Comparison of ENCODE assay signal across 8 cellular contexts in the genomic region with DNA sequence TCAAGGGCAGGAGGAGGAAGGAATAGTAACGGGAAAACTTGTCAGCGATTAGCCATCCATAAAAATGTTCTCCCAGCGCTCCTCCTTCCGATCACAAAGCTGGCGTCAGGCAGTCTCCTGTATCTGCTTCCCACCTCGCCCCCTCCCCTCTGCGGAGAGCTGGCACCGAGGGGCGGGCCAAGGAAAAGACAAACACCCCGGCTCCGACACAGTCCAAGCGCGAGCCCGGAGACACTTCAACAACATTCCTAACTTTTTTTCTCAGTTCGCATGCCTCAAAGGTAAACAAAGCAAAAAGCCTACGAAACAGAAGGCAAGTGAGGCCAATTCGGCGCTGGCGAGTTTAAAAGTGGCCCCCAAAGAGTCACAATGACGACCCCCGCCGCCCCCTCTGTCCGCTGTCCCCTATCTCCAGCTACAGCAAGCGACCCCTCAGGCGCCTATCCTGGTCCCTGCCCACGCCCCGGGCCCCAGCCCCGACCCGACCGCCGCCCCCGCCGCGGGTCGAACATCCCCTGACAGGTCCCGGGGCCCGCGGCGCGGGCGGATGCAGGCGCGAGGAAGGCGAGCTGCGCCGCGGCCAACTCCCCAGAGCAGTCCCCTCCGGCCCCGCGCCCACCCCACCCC. TPM values are rescaled to one million over a fixed set of nuclear protein-coding genes. Genes with fewer than 3 reads are reported as not detected.
DNase-seq lines count a peak whose midpoint lies in the region; ATAC-seq and TF ChIP-seq lines count a peak whose summit lies in the region.

No MANE protein-coding gene starts in this region.

- POLR2A ChIA-PET in HEK293 (lab: Yijun Ruan, JAX), result interaction anchor here (1.4 kb wide), 1 partner anchor 80 kb away, joined by 9 read pairs; a partner anchor contains a TSS

- H3K27ac Mint-ChIP-seq in chondrocyte (ENCODE audit: unreplicated experiment), result peak overlapping the region; percentile 94

- no peaks in the 10 kb centered on the region for H3K9me3 ChIP-seq in HEK293 (ENCODE audit: control insufficient read depth, insufficient read depth, low read depth, low read length)

- H3K36me3 ChIP-seq in HEK293 (ENCODE audit: control insufficient read depth in 2 of 2, insufficient read depth in 1 of 2, low read length in 2 of 2), result no peaks in the 10 kb centered on the region

- peak overlapping the region; percentile 71 for H3K4me3 ChIP-seq in HEK293 (ENCODE audit: low read depth, low read length)

- H3K27ac ChIP-seq in HEK293 (ENCODE audit: extremely low read depth, low read depth, low read length) (peak overlapping the region; percentile 85), substantia nigra (ENCODE audit: low read depth, low read length, poor library complexity, severe bottlenecking) (peak overlapping the region; percentile 49)

- peak overlapping the region; percentile 92 for H3K4me3 Mint-ChIP-seq in chondrocyte (ENCODE audit: unreplicated experiment)

- ATAC-seq in left lobe of liver (peak; percentile 55), GM21825 (IDR thresholded peaks at IDR 0.05; ENCODE audit: unreplicated experiment) (no peak), HG03520 (IDR thresholded peaks at IDR 0.05; ENCODE audit: unreplicated experiment) (no peak)

- no peak for TF ChIP-seq CTCF in HEK293 (tag by site-specific recombination; IDR thresholded peaks at IDR 0.05)
- TF ChIP-seq CTCF in chondrocyte (IDR thresholded peaks at IDR 0.05), result no peak

- H3K36me3 Mint-ChIP-seq in chondrocyte (ENCODE audit: low read depth), result no peaks in the 10 kb centered on the region

- H3K4me1 Mint-ChIP-seq in chondrocyte (ENCODE audit: low read depth), result peaks cover 32% of the 10 kb centered on the region

- CTCF ChIA-PET in HEK293 (lab: Yijun Ruan, JAX), result interaction anchor here (0.6 kb wide), 1 partner anchor 48 kb away, joined by 3 read pairs; no protein-coding TSS in a partner anchor

- DNase-seq in DMS 273 (lab: John Stamatoyannopoulos, UW; ENCODE audit: unreplicated experiment) (peak; percentile 78), NCI-H774 (lab: John Stamatoyannopoulos, UW) (peak; percentile 40), chondrocyte (ENCODE audit: low spot score) (no peak), left lobe of liver (ENCODE audit: low spot score) (no peak), substantia nigra (lab: John Stamatoyannopoulos, UW) (peak in 17 of 49 donors; percentile 2 to 33 (median 13))

- peaks cover 19% of the 10 kb centered on the region for H3K4me1 ChIP-seq in HEK293 (ENCODE audit: control insufficient read depth, insufficient read depth, low read length)

- no peaks in the 10 kb centered on the region for H3K9me3 Mint-ChIP-seq in chondrocyte (ENCODE audit: low read depth)

- H3K27me3 Mint-ChIP-seq in chondrocyte (ENCODE audit: low read depth), result no peaks in the 10 kb centered on the region

TF ChIP-seq in HEK293, 187 proteins besides CTCF, POLR2A, EP300 and RAD21 (continues in another document):
- TF ChIP-seq, protein P1, sequence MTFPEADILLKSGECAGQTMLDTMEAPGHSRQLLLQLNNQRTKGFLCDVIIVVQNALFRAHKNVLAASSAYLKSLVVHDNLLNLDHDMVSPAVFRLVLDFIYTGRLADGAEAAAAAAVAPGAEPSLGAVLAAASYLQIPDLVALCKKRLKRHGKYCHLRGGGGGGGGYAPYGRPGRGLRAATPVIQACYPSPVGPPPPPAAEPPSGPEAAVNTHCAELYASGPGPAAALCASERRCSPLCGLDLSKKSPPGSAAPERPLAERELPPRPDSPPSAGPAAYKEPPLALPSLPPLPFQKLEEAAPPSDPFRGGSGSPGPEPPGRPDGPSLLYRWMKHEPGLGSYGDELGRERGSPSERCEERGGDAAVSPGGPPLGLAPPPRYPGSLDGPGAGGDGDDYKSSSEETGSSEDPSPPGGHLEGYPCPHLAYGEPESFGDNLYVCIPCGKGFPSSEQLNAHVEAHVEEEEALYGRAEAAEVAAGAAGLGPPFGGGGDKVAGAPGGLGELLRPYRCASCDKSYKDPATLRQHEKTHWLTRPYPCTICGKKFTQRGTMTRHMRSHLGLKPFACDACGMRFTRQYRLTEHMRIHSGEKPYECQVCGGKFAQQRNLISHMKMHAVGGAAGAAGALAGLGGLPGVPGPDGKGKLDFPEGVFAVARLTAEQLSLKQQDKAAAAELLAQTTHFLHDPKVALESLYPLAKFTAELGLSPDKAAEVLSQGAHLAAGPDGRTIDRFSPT (tag by site-specific recombination; IDR thresholded peaks at IDR 0.05), result peak; percentile 87
- no peak for TF ChIP-seq ZNF677 (tag by site-specific recombination; IDR thresholded peaks at IDR 0.05)
- TF ChIP-seq ZFHX2 (tag by site-specific recombination; conservative IDR thresholded peaks at IDR 0.05), result peak; percentile 69
- TF ChIP-seq, protein P2, sequence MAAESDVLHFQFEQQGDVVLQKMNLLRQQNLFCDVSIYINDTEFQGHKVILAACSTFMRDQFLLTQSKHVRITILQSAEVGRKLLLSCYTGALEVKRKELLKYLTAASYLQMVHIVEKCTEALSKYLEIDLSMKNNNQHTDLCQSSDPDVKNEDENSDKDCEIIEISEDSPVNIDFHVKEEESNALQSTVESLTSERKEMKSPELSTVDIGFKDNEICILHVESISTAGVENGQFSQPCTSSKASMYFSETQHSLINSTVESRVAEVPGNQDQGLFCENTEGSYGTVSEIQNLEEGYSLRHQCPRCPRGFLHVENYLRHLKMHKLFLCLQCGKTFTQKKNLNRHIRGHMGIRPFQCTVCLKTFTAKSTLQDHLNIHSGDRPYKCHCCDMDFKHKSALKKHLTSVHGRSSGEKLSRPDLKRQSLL (tag by site-specific recombination; IDR thresholded peaks at IDR 0.05), result peak; percentile 73
- TF ChIP-seq ZNF549 (tag by site-specific recombination; IDR thresholded peaks at IDR 0.05), result no peak
- peak; percentile 64; the same call in 1 of the 2 replicates for TF ChIP-seq ZBTB20 (tag by site-specific recombination; IDR thresholded peaks at IDR 0.05)
- TF ChIP-seq ZEB2 (tag by site-specific recombination; IDR thresholded peaks at IDR 0.05), result peak; percentile 61; the same call in 1 of the 2 replicates
- no peak for TF ChIP-seq ZNF747 (tag by site-specific recombination; IDR thresholded peaks at IDR 0.05)
- peak; percentile 43 for TF ChIP-seq GLIS2 (tag by site-specific recombination; IDR thresholded peaks at IDR 0.05)
- TF ChIP-seq, protein P3, sequence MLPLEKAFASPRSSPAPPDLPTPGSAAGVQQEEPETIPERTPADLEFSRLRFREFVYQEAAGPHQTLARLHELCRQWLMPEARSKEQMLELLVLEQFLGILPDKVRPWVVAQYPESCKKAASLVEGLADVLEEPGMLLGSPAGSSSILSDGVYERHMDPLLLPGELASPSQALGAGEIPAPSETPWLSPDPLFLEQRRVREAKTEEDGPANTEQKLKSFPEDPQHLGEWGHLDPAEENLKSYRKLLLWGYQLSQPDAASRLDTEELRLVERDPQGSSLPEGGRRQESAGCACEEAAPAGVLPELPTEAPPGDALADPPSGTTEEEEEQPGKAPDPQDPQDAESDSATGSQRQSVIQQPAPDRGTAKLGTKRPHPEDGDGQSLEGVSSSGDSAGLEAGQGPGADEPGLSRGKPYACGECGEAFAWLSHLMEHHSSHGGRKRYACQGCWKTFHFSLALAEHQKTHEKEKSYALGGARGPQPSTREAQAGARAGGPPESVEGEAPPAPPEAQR (tag by site-specific recombination; IDR thresholded peaks at IDR 0.05), result no peak
- TF ChIP-seq ZNF654 (tag by site-specific recombination; IDR thresholded peaks at IDR 0.05; ENCODE audit: low read depth), result no peak
- peak; percentile 74 for TF ChIP-seq ZBTB17 (tag by site-specific recombination; IDR thresholded peaks at IDR 0.05)
- TF ChIP-seq ZNF174 (tag by site-specific recombination; IDR thresholded peaks at IDR 0.05), result no peak
- TF ChIP-seq MEIS1 (CRISPR knock-in tag; IDR thresholded peaks at IDR 0.05; ENCODE audit: borderline replicate concordance), result no peak
- TF ChIP-seq OSR2 (tag by site-specific recombination; IDR thresholded peaks at IDR 0.05), result 0 out of 2 replicates have a peak, but pooled peaks have one; percentile 33
- no peak for TF ChIP-seq ZNF10 (tag by site-specific recombination; IDR thresholded peaks at IDR 0.05)
- peak; percentile 34; the same call in 1 of the 2 replicates for TF ChIP-seq EGR2 (tag by site-specific recombination; IDR thresholded peaks at IDR 0.05; ENCODE audit: low read depth)
- TF ChIP-seq ZNF335 (tag by site-specific recombination; conservative IDR thresholded peaks at IDR 0.05), result peak; percentile 81
- TF ChIP-seq, protein P4, sequence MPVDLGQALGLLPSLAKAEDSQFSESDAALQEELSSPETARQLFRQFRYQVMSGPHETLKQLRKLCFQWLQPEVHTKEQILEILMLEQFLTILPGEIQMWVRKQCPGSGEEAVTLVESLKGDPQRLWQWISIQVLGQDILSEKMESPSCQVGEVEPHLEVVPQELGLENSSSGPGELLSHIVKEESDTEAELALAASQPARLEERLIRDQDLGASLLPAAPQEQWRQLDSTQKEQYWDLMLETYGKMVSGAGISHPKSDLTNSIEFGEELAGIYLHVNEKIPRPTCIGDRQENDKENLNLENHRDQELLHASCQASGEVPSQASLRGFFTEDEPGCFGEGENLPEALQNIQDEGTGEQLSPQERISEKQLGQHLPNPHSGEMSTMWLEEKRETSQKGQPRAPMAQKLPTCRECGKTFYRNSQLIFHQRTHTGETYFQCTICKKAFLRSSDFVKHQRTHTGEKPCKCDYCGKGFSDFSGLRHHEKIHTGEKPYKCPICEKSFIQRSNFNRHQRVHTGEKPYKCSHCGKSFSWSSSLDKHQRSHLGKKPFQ (tag by site-specific recombination; IDR thresholded peaks at IDR 0.05), result no peak
- TF ChIP-seq ZNF341 (tag by site-specific recombination; IDR thresholded peaks at IDR 0.05; ENCODE audit: low read depth), result 0 out of 2 replicates have a peak, but pooled peaks have one; percentile 27
- TF ChIP-seq, protein P5, sequence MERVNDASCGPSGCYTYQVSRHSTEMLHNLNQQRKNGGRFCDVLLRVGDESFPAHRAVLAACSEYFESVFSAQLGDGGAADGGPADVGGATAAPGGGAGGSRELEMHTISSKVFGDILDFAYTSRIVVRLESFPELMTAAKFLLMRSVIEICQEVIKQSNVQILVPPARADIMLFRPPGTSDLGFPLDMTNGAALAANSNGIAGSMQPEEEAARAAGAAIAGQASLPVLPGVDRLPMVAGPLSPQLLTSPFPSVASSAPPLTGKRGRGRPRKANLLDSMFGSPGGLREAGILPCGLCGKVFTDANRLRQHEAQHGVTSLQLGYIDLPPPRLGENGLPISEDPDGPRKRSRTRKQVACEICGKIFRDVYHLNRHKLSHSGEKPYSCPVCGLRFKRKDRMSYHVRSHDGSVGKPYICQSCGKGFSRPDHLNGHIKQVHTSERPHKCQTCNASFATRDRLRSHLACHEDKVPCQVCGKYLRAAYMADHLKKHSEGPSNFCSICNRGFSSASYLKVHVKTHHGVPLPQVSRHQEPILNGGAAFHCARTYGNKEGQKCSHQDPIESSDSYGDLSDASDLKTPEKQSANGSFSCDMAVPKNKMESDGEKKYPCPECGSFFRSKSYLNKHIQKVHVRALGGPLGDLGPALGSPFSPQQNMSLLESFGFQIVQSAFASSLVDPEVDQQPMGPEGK (tag by site-specific recombination; IDR thresholded peaks at IDR 0.05), result peak; percentile 75

RNA-seq across cellular contexts. Expression of a gene that starts 0.7 kb away (rescaled TPM):
- total RNA-seq in chondrocyte (8.4 to 9.5 TPM (median 8.9 TPM) in 3 replicates), left lobe of liver (0.70 TPM)

Comparison
In these comparisons a context has a peak if more than half of its experiments do, and no peak if none do; other contexts are left out.
1. DNase-seq: peak in DMS 273 (single experiment) and NCI-H774 (single experiment); none in chondrocyte (single experiment) and left lobe of liver (single experiment).